15 cellular contexts compared by ENCODE assay signal in genomic region chr12:42196728-42197603, GRCh38.
"Had no signal": no experiment of that assay in that cellular context is flagged by ENCODE, and none has a peak within 500 bp of the region (broad histone marks: within the 10 kb centered on the region; RNA-seq: fewer than 3 reads in every experiment).

No MANE protein-coding gene starts in this region.

- H3K4me3 Mint-ChIP-seq: activated B cell treated with CpG ODN at 0.5 μM for 24 hours; activated CD4-positive, alpha-beta memory T cell treated with anti-CD3 and anti-CD28 coated beads, Interleukin-2, amount 10 ng/mL, durations not matched to agents 7 days and 5 days; activated CD8-positive, alpha-beta memory T cell treated with anti-CD3 and anti-CD28 coated beads, Interleukin-2, amount 10 ng/mL, durations not matched to agents 7 days and 5 days; activated naive CD8-positive, alpha-beta T cell treated with anti-CD3 and anti-CD28 coated beads for 36 hours; effector memory CD8-positive, alpha-beta T cell; natural killer cell treated with Interleukin-12 subunit alpha and Interleukin-12 subunit beta and Interleukin-15 and Interleukin-18, amount 100 ng/mL, for 72 hours; stimulated activated naive CD8-positive, alpha-beta T cell treated with anti-CD3 and anti-CD28 coated beads, Interleukin-15, Interleukin-2, amounts not matched to agents 100 ng/mL and 50 ng/mL, for 24 hours had no signal

- H3K27ac ChIP-seq: esophagus squamous epithelium, lower lobe of right lung, tibial nerve, vagina had no signal

- H3K27me3 Mint-ChIP-seq: activated B cell treated with CpG ODN at 0.5 μM for 24 hours; activated CD4-positive, alpha-beta memory T cell treated with anti-CD3 and anti-CD28 coated beads, Interleukin-2, amount 10 ng/mL, durations not matched to agents 7 days and 5 days; activated CD8-positive, alpha-beta memory T cell treated with anti-CD3 and anti-CD28 coated beads, Interleukin-2, amount 10 ng/mL, durations not matched to agents 7 days and 5 days; activated naive CD8-positive, alpha-beta T cell treated with anti-CD3 and anti-CD28 coated beads for 36 hours; effector memory CD8-positive, alpha-beta T cell; natural killer cell treated with Interleukin-12 subunit alpha and Interleukin-12 subunit beta and Interleukin-15 and Interleukin-18, amount 100 ng/mL, for 72 hours; stimulated activated naive CD8-positive, alpha-beta T cell treated with anti-CD3 and anti-CD28 coated beads, Interleukin-15, Interleukin-2, amounts not matched to agents 100 ng/mL and 50 ng/mL, for 24 hours had no signal

- H3K9me3 Mint-ChIP-seq: activated B cell treated with CpG ODN at 0.5 μM for 24 hours; activated CD4-positive, alpha-beta memory T cell treated with anti-CD3 and anti-CD28 coated beads, Interleukin-2, amount 10 ng/mL, durations not matched to agents 7 days and 5 days; activated naive CD8-positive, alpha-beta T cell treated with anti-CD3 and anti-CD28 coated beads for 36 hours; effector memory CD8-positive, alpha-beta T cell; natural killer cell treated with Interleukin-12 subunit alpha and Interleukin-12 subunit beta and Interleukin-15 and Interleukin-18, amount 100 ng/mL, for 72 hours; stimulated activated naive CD8-positive, alpha-beta T cell treated with anti-CD3 and anti-CD28 coated beads, Interleukin-15, Interleukin-2, amounts not matched to agents 100 ng/mL and 50 ng/mL, for 24 hours had no signal

- DNase-seq: activated B cell treated with CpG ODN at 0.5 μM for 24 hours; activated CD4-positive, alpha-beta memory T cell treated with anti-CD3 and anti-CD28 coated beads, Interleukin-2, amount 10 ng/mL, durations not matched to agents 7 days and 5 days; activated CD4-positive, alpha-beta T cell treated with anti-CD3 and anti-CD28 coated beads for 4 hours; activated CD8-positive, alpha-beta memory T cell treated with anti-CD3 and anti-CD28 coated beads, Interleukin-2, amount 10 ng/mL, durations not matched to agents 7 days and 5 days; activated naive CD4-positive, alpha-beta T cell; activated naive CD8-positive, alpha-beta T cell treated with anti-CD3 and anti-CD28 coated beads for 36 hours; amniotic stem cell; effector memory CD8-positive, alpha-beta T cell; esophagus squamous epithelium; lower lobe of right lung; occipital lobe had no signal

- H3K27ac Mint-ChIP-seq: activated CD4-positive, alpha-beta memory T cell treated with anti-CD3 and anti-CD28 coated beads, Interleukin-2, amount 10 ng/mL, durations not matched to agents 7 days and 5 days; activated CD8-positive, alpha-beta memory T cell treated with anti-CD3 and anti-CD28 coated beads, Interleukin-2, amount 10 ng/mL, durations not matched to agents 7 days and 5 days; activated naive CD8-positive, alpha-beta T cell treated with anti-CD3 and anti-CD28 coated beads for 36 hours; natural killer cell treated with Interleukin-12 subunit alpha and Interleukin-12 subunit beta and Interleukin-15 and Interleukin-18, amount 100 ng/mL, for 72 hours; stimulated activated naive CD8-positive, alpha-beta T cell treated with anti-CD3 and anti-CD28 coated beads, Interleukin-15, Interleukin-2, amounts not matched to agents 100 ng/mL and 50 ng/mL, for 24 hours had no signal

- H3K4me1 Mint-ChIP-seq: activated CD4-positive, alpha-beta memory T cell treated with anti-CD3 and anti-CD28 coated beads, Interleukin-2, amount 10 ng/mL, durations not matched to agents 7 days and 5 days; activated CD8-positive, alpha-beta memory T cell treated with anti-CD3 and anti-CD28 coated beads, Interleukin-2, amount 10 ng/mL, durations not matched to agents 7 days and 5 days had no signal

- H3K4me1 ChIP-seq: esophagus squamous epithelium, lower lobe of right lung, tibial nerve, vagina had no signal

- H3K9me3 ChIP-seq: esophagus squamous epithelium, lower lobe of right lung, tibial nerve, vagina had no signal

- H3K27me3 ChIP-seq: esophagus squamous epithelium, tibial nerve, vagina had no signal

- H3K4me3 ChIP-seq: esophagus squamous epithelium, lower lobe of right lung, tibial nerve, vagina had no signal

- ATAC-seq: activated CD8-positive, alpha-beta memory T cell treated with anti-CD3 and anti-CD28 coated beads, Interleukin-2, amount 10 ng/mL, durations not matched to agents 7 days and 5 days; effector memory CD8-positive, alpha-beta T cell; lower lobe of right lung; natural killer cell treated with Interleukin-12 subunit alpha and Interleukin-12 subunit beta and Interleukin-15 and Interleukin-18, amount 100 ng/mL, for 72 hours had no signal
